In the genomic region with DNA sequence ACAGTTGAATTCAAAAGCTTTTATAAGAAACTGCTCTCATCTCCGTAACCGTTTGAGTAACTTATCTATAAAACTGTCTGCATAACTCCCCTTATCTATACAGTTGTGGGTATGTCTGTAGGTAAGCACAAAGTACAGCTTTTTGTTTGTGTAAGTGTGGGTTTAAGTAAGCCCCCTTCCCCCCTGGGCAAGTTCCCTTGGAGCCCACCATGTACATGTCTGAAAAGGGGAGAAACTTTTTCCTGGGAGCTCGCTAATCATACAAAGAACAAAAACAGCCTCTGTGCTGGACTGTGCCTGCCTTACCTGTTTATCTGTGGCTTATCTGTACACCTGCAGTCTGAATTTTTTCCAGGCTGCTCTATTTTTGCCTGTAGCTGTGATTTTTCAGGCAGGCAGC, we compare ENCODE assay signal across 30 cellular contexts. TPM values are rescaled to one million over a fixed set of nuclear protein-coding genes. Genes with fewer than 3 reads are reported as not detected.
"Had no signal": no experiment of that assay in that cellular context is flagged by ENCODE, and none has a peak within 500 bp of the region (broad histone marks: within the 10 kb centered on the region; RNA-seq: fewer than 3 reads in every experiment).

No MANE protein-coding gene starts in this region.

- H3K27me3 Mint-ChIP-seq: activated B cell treated with CpG ODN at 0.5 μM for 24 hours; activated CD4-positive, alpha-beta memory T cell treated with anti-CD3 and anti-CD28 coated beads for 36 hours; activated naive CD8-positive, alpha-beta T cell; activated T-helper 17 cell treated with anti-CD3 and anti-CD28 coated beads, Interleukin-2, amount 50 U/mL, for 72 hours; T-helper 17 cell had no signal

- H3K36me3 ChIP-seq: brain microvascular endothelial cell had no signal

- H3K4me2 ChIP-seq: KMS-11 had no signal

- H3K9ac ChIP-seq: KMS-11 had no signal

- H3K36me3 Mint-ChIP-seq: activated CD4-positive, alpha-beta memory T cell treated with anti-CD3 and anti-CD28 coated beads for 36 hours; activated naive CD8-positive, alpha-beta T cell had no signal

- ATAC-seq: activated T-cell treated with anti-CD3 and anti-CD28 coated beads, Interleukin-2, amount 50 U/mL, for 4 hours; activated T-helper 17 cell treated with anti-CD3 and anti-CD28 coated beads, Interleukin-2, amount 50 U/mL, for 72 hours; T-helper 17 cell had no signal

- H3K9me3 Mint-ChIP-seq: activated B cell treated with CpG ODN at 0.5 μM for 24 hours; activated CD4-positive, alpha-beta T cell treated with anti-CD3 and anti-CD28 coated beads, Interleukin-2, amount 10 ng/mL, durations not matched to agents 24 days and 14 days; activated naive CD4-positive, alpha-beta T cell treated with anti-CD3 and anti-CD28 coated beads for 36 hours; activated T-cell treated with anti-CD3 and anti-CD28 coated beads, Interleukin-2, amount 50 U/mL, for 4 hours; activated T-helper 17 cell treated with anti-CD3 and anti-CD28 coated beads, Interleukin-2, amount 50 U/mL, for 72 hours had no signal

- H3K27ac ChIP-seq: brain microvascular endothelial cell, KMS-11 had no signal

- H3K4me3 Mint-ChIP-seq: activated B cell treated with CpG ODN at 0.5 μM for 24 hours; activated CD4-positive, alpha-beta memory T cell treated with anti-CD3 and anti-CD28 coated beads for 36 hours; activated CD4-positive, alpha-beta T cell treated with anti-CD3 and anti-CD28 coated beads, Interleukin-2, amount 10 ng/mL, durations not matched to agents 24 days and 14 days; activated naive CD4-positive, alpha-beta T cell treated with anti-CD3 and anti-CD28 coated beads for 36 hours; activated naive CD8-positive, alpha-beta T cell; activated T-cell treated with anti-CD3 and anti-CD28 coated beads, Interleukin-2, amount 50 U/mL, for 4 hours; activated T-helper 17 cell treated with anti-CD3 and anti-CD28 coated beads, Interleukin-2, amount 50 U/mL, for 72 hours; T-helper 17 cell had no signal

- FAIRE-seq: astrocyte had no signal

- H3K27ac Mint-ChIP-seq: activated B cell treated with CpG ODN at 0.5 μM for 24 hours; activated CD4-positive, alpha-beta memory T cell treated with anti-CD3 and anti-CD28 coated beads for 36 hours; activated CD4-positive, alpha-beta T cell treated with anti-CD3 and anti-CD28 coated beads, Interleukin-2, amount 10 ng/mL, durations not matched to agents 24 days and 14 days; activated naive CD4-positive, alpha-beta T cell treated with anti-CD3 and anti-CD28 coated beads for 36 hours; activated naive CD8-positive, alpha-beta T cell; activated T-helper 17 cell treated with anti-CD3 and anti-CD28 coated beads, Interleukin-2, amount 50 U/mL, for 72 hours; T-helper 17 cell had no signal

- DNase-seq: activated B cell treated with CpG ODN at 0.5 μM for 24 hours; activated CD4-positive, alpha-beta memory T cell treated with anti-CD3 and anti-CD28 coated beads for 36 hours; activated CD4-positive, alpha-beta T cell treated with anti-CD3 and anti-CD28 coated beads for 1 hour; activated CD4-positive, alpha-beta T cell treated with anti-CD3 and anti-CD28 coated beads, Interleukin-2, amount 10 ng/mL, durations not matched to agents 24 days and 14 days; activated CD8-positive, alpha-beta memory T cell treated with anti-CD3 and anti-CD28 coated beads for 24 hours; activated gamma-delta T cell; activated naive CD4-positive, alpha-beta T cell treated with anti-CD3 and anti-CD28 coated beads for 36 hours; activated T-cell treated with anti-CD3 and anti-CD28 coated beads, Interleukin-2, amount 50 U/mL, for 4 hours; amygdala; brain microvascular endothelial cell; NCI-H1092; NCI-H1417; NCI-H1694; NCI-H2029; NCI-H2107; NCI-H2171 treated with DMSO at 0.1 percent for 48 hours; NCI-H226; NCI-H526; NCI-H774; SIG-M5; T-helper 17 cell; T-helper 9 cell had no signal

- H3K4me1 Mint-ChIP-seq: activated B cell treated with CpG ODN at 0.5 μM for 24 hours; activated CD4-positive, alpha-beta T cell treated with anti-CD3 and anti-CD28 coated beads, Interleukin-2, amount 10 ng/mL, durations not matched to agents 24 days and 14 days; activated T-helper 17 cell treated with anti-CD3 and anti-CD28 coated beads, Interleukin-2, amount 50 U/mL, for 72 hours; T-helper 17 cell had no signal

RNA-seq across cellular contexts. Expression of a gene that starts 36.3 kb away (rescaled TPM):
- total RNA-seq: activated B cell treated with CpG ODN at 0.5 μM for 24 hours, astrocyte, MCF 10A, NCI-H460, OCI-LY7, RPMI7951 had no signal
